In the genomic region with DNA sequence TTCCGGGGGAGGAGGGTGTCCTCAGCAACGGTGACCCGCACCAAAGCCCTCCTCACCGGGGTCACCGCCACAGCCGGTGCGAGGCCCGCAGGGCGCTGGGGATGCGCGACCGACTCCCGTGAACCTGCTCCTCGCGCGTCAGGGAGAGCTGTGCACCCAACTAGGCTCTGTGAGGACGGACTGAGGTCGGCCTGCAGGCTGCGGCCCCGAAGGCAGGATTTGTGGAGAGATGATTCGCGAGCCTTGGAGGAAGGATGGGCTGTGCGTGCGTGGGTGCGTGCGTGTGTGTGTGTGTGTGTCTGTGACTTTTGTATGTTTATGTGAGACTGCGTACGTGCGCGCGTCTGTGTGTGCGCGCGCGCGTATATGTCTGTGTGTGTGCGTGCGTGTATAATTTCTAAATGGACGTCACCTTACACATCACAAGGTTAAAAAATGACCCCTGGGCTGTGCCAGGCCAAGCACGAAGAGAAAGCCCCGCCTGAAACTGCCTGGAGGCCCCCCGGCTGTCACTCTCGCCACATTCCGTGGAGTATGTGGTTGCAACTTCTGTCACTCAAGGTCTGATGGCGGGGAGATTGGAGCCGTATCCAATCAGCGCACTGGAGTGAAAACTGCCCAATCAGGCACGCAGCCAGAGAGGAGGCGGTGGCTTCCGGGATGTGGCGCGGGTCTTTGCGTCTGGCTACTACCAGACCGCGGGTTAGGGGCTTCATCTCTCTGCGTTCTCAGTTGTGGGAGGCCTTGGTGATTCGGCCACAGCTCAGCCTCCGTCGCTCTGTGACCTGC, we compare ENCODE assay signal across 8 cellular contexts. TPM values are rescaled to one million over a fixed set of nuclear protein-coding genes. Genes with fewer than 3 reads are reported as not detected.
DNase-seq lines count a peak whose midpoint lies in the region; ATAC-seq lines count a peak whose summit lies in the region.

A gene (plus strand): TSS at position 672 of the 789 bp plus-strand sequence. CDS start 170 bp downstream, outside the sequence.

- intact Hi-C loops in dendritic cell treated with granulocyte-macrophage colony-stimulating factor and Interleukin-4, amounts not matched to agents 40 ng/mL and 50 ng/mL, for 4 days (cut with micrococcal nuclease), result loop anchor here (1.0 to 10.0 kb wide), 2 partner anchors 137 to 162 kb away; a partner anchor contains a TSS

- H3K9me3 Mint-ChIP-seq in dendritic cell treated with granulocyte-macrophage colony-stimulating factor and Interleukin-4, amounts not matched to agents 40 ng/mL and 50 ng/mL, for 4 days, result peaks cover 57% of the 10 kb centered on the region

- DNase-seq in AG08396 (ENCODE audit: low spot score) (peak; percentile 99), NCI-H510A treated with DMSO at 0.1 percent for 48 hours (lab: John Stamatoyannopoulos, UW) (peak; percentile 79), left lobe of liver (ENCODE audit: low spot score) (peak; percentile 97)
- peak; percentile 90 to 92 for DNase-seq in activated CD4-positive, alpha-beta T cell treated with anti-CD3 and anti-CD28 coated beads, Interleukin-2, amount 50 U/mL, for 48 hours
- DNase-seq in stimulated activated CD4-positive, alpha-beta T cell treated with anti-CD3 and anti-CD28 coated beads, Interleukin-2, amount 100 ng/mL, for 48 hours, result peak; percentile 80 to 82

- H3K4me3 Mint-ChIP-seq in dendritic cell treated with granulocyte-macrophage colony-stimulating factor and Interleukin-4, amounts not matched to agents 40 ng/mL and 50 ng/mL, for 4 days, result peak within 1 kb of the TSS; percentile 99

- ATAC-seq in GM18873 (IDR thresholded peaks at IDR 0.05; ENCODE audit: low FRiP score, unreplicated experiment) (peak; percentile 99), HG03196 (IDR thresholded peaks at IDR 0.05; ENCODE audit: unreplicated experiment) (peak; percentile 95), left lobe of liver (peak; percentile 94)

- peaks cover 21% of the 10 kb centered on the region for H3K4me1 Mint-ChIP-seq in dendritic cell treated with granulocyte-macrophage colony-stimulating factor and Interleukin-4, amounts not matched to agents 40 ng/mL and 50 ng/mL, for 4 days (ENCODE audit: low read depth)

- peaks cover 4% of the 10 kb centered on the region for H3K27me3 Mint-ChIP-seq in dendritic cell treated with granulocyte-macrophage colony-stimulating factor and Interleukin-4, amounts not matched to agents 40 ng/mL and 50 ng/mL, for 4 days

- peak within 1 kb of the TSS; percentile 100 for H3K27ac Mint-ChIP-seq in dendritic cell treated with granulocyte-macrophage colony-stimulating factor and Interleukin-4, amounts not matched to agents 40 ng/mL and 50 ng/mL, for 4 days

- peaks cover 57% of the 10 kb centered on the region for H3K36me3 Mint-ChIP-seq in dendritic cell treated with granulocyte-macrophage colony-stimulating factor and Interleukin-4, amounts not matched to agents 40 ng/mL and 50 ng/mL, for 4 days (ENCODE audit: low read depth)

RNA-seq across cellular contexts. Expression of the gene that starts here (rescaled TPM):
- 6.5 TPM for total RNA-seq in left lobe of liver

Comparison
In these comparisons a context has a peak if more than half of its experiments do, and no peak if none do; other contexts are left out.
1. Peak in every context shown above with its lines: DNase-seq and ATAC-seq.